Comparison of ENCODE assay signal across 21 cellular contexts in the genomic region with DNA sequence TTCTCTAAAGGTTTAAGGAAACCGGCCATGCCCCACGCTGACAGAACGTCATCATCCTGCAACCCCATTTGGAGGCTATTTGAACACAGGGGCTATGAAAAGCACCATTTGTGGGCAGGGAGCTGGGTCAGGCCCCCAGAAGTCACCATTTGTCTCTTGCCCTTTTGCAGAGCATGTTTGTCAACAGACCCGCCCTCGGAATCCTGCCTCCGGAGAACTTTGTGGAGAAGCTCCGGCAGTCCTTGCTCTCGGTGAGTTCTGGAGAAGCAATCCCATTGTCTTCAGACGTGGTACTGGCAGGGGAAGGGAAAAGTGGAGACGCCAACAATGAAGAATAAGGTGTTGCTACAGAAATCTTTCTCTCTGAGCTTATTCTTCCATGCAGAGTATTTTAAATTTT. TPM values are rescaled to one million over a fixed set of nuclear protein-coding genes. Genes with fewer than 3 reads are reported as not detected.
DNase-seq lines count a peak whose midpoint lies in the region; ATAC-seq and TF ChIP-seq lines count a peak whose summit lies in the region.
"Had no signal": no experiment of that assay in that cellular context is flagged by ENCODE, and none has a peak within 500 bp of the region (broad histone marks: within the 10 kb centered on the region; RNA-seq: fewer than 3 reads in every experiment).

No MANE protein-coding gene starts in this region.

- DNase-seq in GM23338 (ENCODE audit: low spot score) (peak; percentile 41), chondrocyte (ENCODE audit: low spot score) (peak; percentile 39), neuronal stem cell (ENCODE audit: low spot score) (no peak), NOMO-1 treated with DMSO at 0.1 percent for 48 hours (lab: John Stamatoyannopoulos, UW; ENCODE audit: unreplicated experiment) (no peak), hepatocyte (ENCODE audit: low spot score) (no peak)
- DNase-seq: CD4-positive, CD25-positive, alpha-beta regulatory T cell; GOT3; NCI-H1048; NCI-H1417 treated with DMSO at 0.1 percent for 48 hours; NCI-H1694 treated with DMSO at 0.1 percent for 48 hours; NCI-H2081; NCI-H2171; NCI-H226; NCI-H510A; NCI-H69; SIG-M5 had no signal

- H2AFZ ChIP-seq in GM23338, result peak overlapping the region; percentile 83
- peak overlapping the region; percentile 37 for H2AFZ ChIP-seq in neuronal stem cell (ENCODE audit: low read length)
- no peak overlapping the region for H2AFZ ChIP-seq in hepatocyte

- H3K79me1 ChIP-seq in neuronal stem cell (ENCODE audit: low read depth, low read length), result no peaks in the 10 kb centered on the region

- H3K36me3 ChIP-seq in GM23338 (ENCODE audit: insufficient read depth), result no peaks in the 10 kb centered on the region
- H3K36me3 ChIP-seq in iPS-20b (ENCODE audit: insufficient read depth, low read depth, low read length), result no peaks in the 10 kb centered on the region; the same call in 1 of the 2 replicates
- peaks cover 0 to 42% of the 10 kb centered on the region in 2 donors for H3K36me3 ChIP-seq in neuronal stem cell (replicated peaks in 1 of 2; ENCODE audit: control insufficient read depth in 2 of 2, insufficient read depth in 2 of 2, low read length in 2 of 2)
- no peaks in the 10 kb centered on the region for H3K36me3 ChIP-seq in hepatocyte (replicated peaks; ENCODE audit: insufficient read depth, low read depth)

- H3K36me3 Mint-ChIP-seq in GM23338 (ENCODE audit: low read depth) (no peaks in the 10 kb centered on the region), chondrocyte (ENCODE audit: low read depth) (no peaks in the 10 kb centered on the region)

- H3K23ac ChIP-seq in neuronal stem cell (ENCODE audit: low read depth, low read length, poor library complexity), result no peak overlapping the region

- H3K4me1 Mint-ChIP-seq in GM23338 (peaks cover 16% of the 10 kb centered on the region), chondrocyte (ENCODE audit: low read depth) (no peaks in the 10 kb centered on the region)
- H3K4me1 Mint-ChIP-seq: CD4-positive, CD25-positive, alpha-beta regulatory T cell had no signal

- H3K9me3 ChIP-seq in iPS-20b (ENCODE audit: insufficient read depth, low read depth, low read length), result no peaks in the 10 kb centered on the region
- H3K9me3 ChIP-seq in neuronal stem cell (replicated peaks in 1 of 2; ENCODE audit: control insufficient read depth in 2 of 2, insufficient read depth in 1 of 2, low read depth in 1 of 2, low read length in 2 of 2), result no peaks in the 10 kb centered on the region
- no peaks in the 10 kb centered on the region for H3K9me3 ChIP-seq in hepatocyte (ENCODE audit: low read depth)
- H3K9me3 ChIP-seq: BLaER1 had no signal

- H3K4me3 ChIP-seq in GM23338, result 0 out of 2 replicates have a peak overlapping the region, but pooled peaks have one; percentile 3
- no peak overlapping the region for H3K4me3 ChIP-seq in iPS-20b (ENCODE audit: low read length)
- H3K4me3 ChIP-seq in neuronal stem cell (ENCODE audit: low read length in 2 of 2), result no peak overlapping the region
- H3K4me3 ChIP-seq in hepatocyte, result no peak overlapping the region
- H3K4me3 ChIP-seq: BLaER1, SK-N-MC had no signal

- H3K27me3 ChIP-seq in GM23338 (ENCODE audit: insufficient read depth) (no peaks in the 10 kb centered on the region), iPS-20b (ENCODE audit: insufficient read depth, low read length) (no peaks in the 10 kb centered on the region), neuronal stem cell (ENCODE audit: control insufficient read depth in 3 of 3, insufficient read depth in 3 of 3, low read depth in 1 of 3, low read length in 3 of 3) (no peaks in the 10 kb centered on the region), hepatocyte (no peaks in the 10 kb centered on the region)
- H3K27me3 ChIP-seq: BLaER1 had no signal

- H3K27ac ChIP-seq in GM23338 (ENCODE audit: low read depth) (no peak overlapping the region), iPS-20b (ENCODE audit: low read length) (no peak overlapping the region), neuronal stem cell (replicated peaks; ENCODE audit: low read length) (no peak overlapping the region), hepatocyte (no peak overlapping the region)
- H3K27ac ChIP-seq: BLaER1, HL-60, SK-N-MC had no signal

- peak overlapping the region; percentile 32 for H3K18ac ChIP-seq in neuronal stem cell (ENCODE audit: low read length)

- H3K9ac ChIP-seq in iPS-20b (ENCODE audit: low read depth, low read length) (0 out of 2 replicates have a peak overlapping the region, but pooled peaks have one; percentile 34), neuronal stem cell (ENCODE audit: low read depth, low read length, poor library complexity) (no peak overlapping the region)
- H3K9ac ChIP-seq: BLaER1 had no signal

- H3K9me3 Mint-ChIP-seq in GM23338 (no peaks in the 10 kb centered on the region), chondrocyte (ENCODE audit: low read depth) (no peaks in the 10 kb centered on the region)
- H3K9me3 Mint-ChIP-seq: CD4-positive, CD25-positive, alpha-beta regulatory T cell had no signal

- H2BK15ac ChIP-seq in neuronal stem cell (ENCODE audit: low read length), result no peak overlapping the region

- TF ChIP-seq CTCF in GM23338 (conservative IDR thresholded peaks at IDR 0.05; ENCODE audit: low read depth in 2 of 2) (no peak), chondrocyte (IDR thresholded peaks at IDR 0.05) (no peak), hepatocyte (IDR thresholded peaks at IDR 0.05; ENCODE audit: poor library complexity) (no peak)

- no CpG with 5 or more reads among the region's 10 CpGs for WGBS in neuronal stem cell (ENCODE audit: extremely low coverage in 2 of 2, insufficient read length in 2 of 2, insufficient replicate concordance in 1 of 2), 2 donors
- 70% methylated on average over 10 of the region's 10 CpGs for WGBS in hepatocyte (ENCODE audit: low lambda C conversion rate, missing lambda C conversion rate)

- H3K4me1 ChIP-seq in GM23338 (ENCODE audit: insufficient read depth) (peaks cover 17% of the 10 kb centered on the region), iPS-20b (ENCODE audit: insufficient read depth, low read length) (peaks cover 13% of the 10 kb centered on the region; the same call in 1 of the 2 replicates), neuronal stem cell (ENCODE audit: control insufficient read depth in 2 of 2, insufficient read depth in 1 of 2, low read depth in 1 of 2, low read length in 2 of 2) (peaks cover 14 to 21% of the 10 kb centered on the region in 2 donors), hepatocyte (ENCODE audit: insufficient read depth) (no peaks in the 10 kb centered on the region)

- H3K4me2 ChIP-seq in GM23338 (peak overlapping the region; percentile 64), neuronal stem cell (ENCODE audit: insufficient read depth, low read length, poor library complexity, severe bottlenecking) (no peak overlapping the region), hepatocyte (no peak overlapping the region)
- H3K4me2 ChIP-seq: BLaER1 had no signal

- H3K4me3 Mint-ChIP-seq in GM23338 (no peak overlapping the region), chondrocyte (ENCODE audit: unreplicated experiment) (no peak overlapping the region)
- H3K4me3 Mint-ChIP-seq: CD4-positive, CD25-positive, alpha-beta regulatory T cell had no signal

- no peak overlapping the region for H3K14ac ChIP-seq in neuronal stem cell (ENCODE audit: low read length)

- H3K4ac ChIP-seq in neuronal stem cell (ENCODE audit: low read length), result no peak overlapping the region

- no peak overlapping the region for H4K91ac ChIP-seq in neuronal stem cell (ENCODE audit: low read depth, low read length, poor library complexity)

- H3K27me3 Mint-ChIP-seq in GM23338 (ENCODE audit: insufficient read depth, low read depth, poor library complexity), result peaks cover 14% of the 10 kb centered on the region
- H3K27me3 Mint-ChIP-seq in chondrocyte (ENCODE audit: low read depth), result no peaks in the 10 kb centered on the region
- H3K27me3 Mint-ChIP-seq: CD4-positive, CD25-positive, alpha-beta regulatory T cell had no signal

- no peaks in the 10 kb centered on the region for H3K79me2 ChIP-seq in GM23338 (replicated peaks; ENCODE audit: insufficient read depth)
- no peaks in the 10 kb centered on the region for H3K79me2 ChIP-seq in hepatocyte

- H3F3A ChIP-seq in GM23338 (replicated peaks; ENCODE audit: low read depth), result peaks cover 8% of the 10 kb centered on the region; the same call in 1 of the 2 replicates

- no peak overlapping the region for H2AK5ac ChIP-seq in neuronal stem cell (ENCODE audit: low read depth, low read length)

- H3K27ac Mint-ChIP-seq in GM23338 (no peak overlapping the region), chondrocyte (ENCODE audit: unreplicated experiment) (no peak overlapping the region)
- H3K27ac Mint-ChIP-seq: CD4-positive, CD25-positive, alpha-beta regulatory T cell had no signal

- no peak overlapping the region for H2BK120ac ChIP-seq in neuronal stem cell (ENCODE audit: low read depth, low read length)

- no peak overlapping the region for H2BK5ac ChIP-seq in neuronal stem cell (ENCODE audit: low read length)

- peak; percentile 52 for ATAC-seq in GM23338
- no peak for ATAC-seq in GM19351 (IDR thresholded peaks at IDR 0.05; ENCODE audit: unreplicated experiment)

- H4K20me1 ChIP-seq in GM23338 (replicated peaks; ENCODE audit: insufficient read depth) (no peaks in the 10 kb centered on the region), hepatocyte (ENCODE audit: insufficient read depth, poor library complexity, severe bottlenecking) (no peaks in the 10 kb centered on the region)
- H4K20me1 ChIP-seq: BLaER1 had no signal

- H4K8ac ChIP-seq in neuronal stem cell (ENCODE audit: low read depth, low read length), result peak overlapping the region; percentile 26

- H2BK12ac ChIP-seq in neuronal stem cell (ENCODE audit: low read length), result no peak overlapping the region

- H3K9me2 ChIP-seq in GM23338 (ENCODE audit: insufficient read depth) (no peaks in the 10 kb centered on the region), hepatocyte (replicated peaks; ENCODE audit: insufficient read depth) (no peaks in the 10 kb centered on the region)

TF ChIP-seq in GM23338, 12 proteins besides CTCF, POLR2A, EP300 and RAD21 (continues in another document):
- no peak for TF ChIP-seq POLR2AphosphoS5 (IDR thresholded peaks at IDR 0.05; ENCODE audit: low read depth)
- no peak for TF ChIP-seq ZNF114 (CRISPR knock-in tag; IDR thresholded peaks at IDR 0.05)
- no peak for TF ChIP-seq JUNB (IDR thresholded peaks at IDR 0.05; ENCODE audit: unreplicated experiment)

RNA-seq across cellular contexts. Expression of a gene that starts 33.5 kb away (rescaled TPM):
- 8.3 and 11.2 TPM in 2 replicates for total RNA-seq in GM23338 (2014; rRNA removed; shearing (Covaris generic))
- polyA plus RNA-seq in GM23338 (2016; fragmentation: Nextera tagmentation; extraction: Ambion mirVana) (11.7 and 14.8 TPM in 2 replicates), hepatocyte (18.7 and 20.4 TPM in 2 replicates)
- total RNA-seq in chondrocyte (8.4 to 10.7 TPM (median 9.6 TPM) in 3 replicates), hepatocyte (8.4 and 10.9 TPM in 2 replicates)
- 8.6 TPM for polyA plus RNA-seq in neuronal stem cell (2013, experiment 1 of 2)
- 8.2 TPM for polyA plus RNA-seq in neuronal stem cell (2013, experiment 2 of 2)

RNA-seq across cellular contexts. Expression of a gene that starts 33.7 kb away (rescaled TPM):
- 38.2 and 45.1 TPM in 2 replicates for total RNA-seq in GM23338 (2014; rRNA removed; shearing (Covaris generic))
- polyA plus RNA-seq in GM23338 (2016; fragmentation: Nextera tagmentation; extraction: Ambion mirVana) (60.4 and 64.0 TPM in 2 replicates), hepatocyte (28.4 and 34.1 TPM in 2 replicates)
- total RNA-seq in chondrocyte (47.6 to 62.1 TPM (median 47.9 TPM) in 3 replicates), hepatocyte (28.9 and 31.3 TPM in 2 replicates)
- polyA plus RNA-seq in neuronal stem cell (2013, experiment 1 of 2), result 12.2 TPM
- polyA plus RNA-seq in neuronal stem cell (2013, experiment 2 of 2), result 12.4 TPM

Comparison
In these comparisons a context has a peak if more than half of its experiments do, and no peak if none do; other contexts are left out.
1. DNase-seq: peak in GM23338 (single experiment) and chondrocyte (single experiment); none in neuronal stem cell (single experiment), NOMO-1 treated with DMSO at 0.1 percent for 48 hours (single experiment) and hepatocyte (single experiment).